Comparison of ENCODE assay signal across 1 cellular context in the genomic region with DNA sequence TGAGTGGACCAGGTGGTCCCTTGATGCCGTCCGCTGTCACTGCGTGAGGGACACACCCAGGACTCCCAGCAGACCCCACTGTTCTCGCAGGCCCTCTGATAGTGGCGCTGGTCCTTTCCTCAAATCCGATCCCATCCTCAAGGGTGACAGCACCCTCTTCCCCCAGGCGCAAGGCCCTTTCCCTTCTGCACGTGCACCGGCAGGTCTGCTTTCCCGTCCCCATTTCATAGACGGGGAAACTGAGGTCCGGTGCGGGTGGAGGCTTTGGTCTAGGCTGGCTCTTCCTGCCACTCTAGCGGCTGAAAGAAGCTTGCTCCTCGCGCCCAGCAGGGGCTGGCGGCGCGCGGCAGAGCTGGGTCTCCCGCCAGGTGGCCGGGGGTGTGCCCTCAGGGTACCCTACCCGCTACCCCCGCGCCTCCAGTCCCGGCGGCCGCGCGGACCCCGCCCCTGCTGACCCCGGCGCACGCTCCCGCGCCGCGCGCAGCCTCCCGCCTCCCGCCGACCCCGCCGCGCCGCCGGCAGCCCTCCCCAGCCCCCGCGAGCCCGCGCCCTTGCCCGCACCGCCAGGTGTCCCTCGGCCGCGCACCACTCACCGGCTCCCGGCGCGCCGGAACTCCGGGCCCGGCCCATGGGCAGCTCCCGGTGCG.
TF ChIP-seq lines count a peak whose summit lies in the region.

No MANE protein-coding gene starts in this region.

TF ChIP-seq in endothelial cell of umbilical vein, 7 proteins besides CTCF, POLR2A, EP300 and RAD21 (continued from another document):
- TF ChIP-seq FOS (IDR thresholded peaks at IDR 0.05; ENCODE audit: borderline replicate concordance, insufficient read depth, low read length) (no peak), MYC (IDR thresholded peaks at IDR 0.05; ENCODE audit: low read depth, low read length) (no peak), GATA2 (IDR thresholded peaks at IDR 0.05; ENCODE audit: insufficient read depth, insufficient read length, low read depth, low read length) (no peak), JUN (IDR thresholded peaks at IDR 0.05; ENCODE audit: borderline replicate concordance, insufficient read depth, insufficient read length, low read depth) (no peak)
TF ChIP-seq in endothelial cell of umbilical vein: peak in this region for 1.
